ENCODE assay signal across 1 cellular context in the genomic region with DNA sequence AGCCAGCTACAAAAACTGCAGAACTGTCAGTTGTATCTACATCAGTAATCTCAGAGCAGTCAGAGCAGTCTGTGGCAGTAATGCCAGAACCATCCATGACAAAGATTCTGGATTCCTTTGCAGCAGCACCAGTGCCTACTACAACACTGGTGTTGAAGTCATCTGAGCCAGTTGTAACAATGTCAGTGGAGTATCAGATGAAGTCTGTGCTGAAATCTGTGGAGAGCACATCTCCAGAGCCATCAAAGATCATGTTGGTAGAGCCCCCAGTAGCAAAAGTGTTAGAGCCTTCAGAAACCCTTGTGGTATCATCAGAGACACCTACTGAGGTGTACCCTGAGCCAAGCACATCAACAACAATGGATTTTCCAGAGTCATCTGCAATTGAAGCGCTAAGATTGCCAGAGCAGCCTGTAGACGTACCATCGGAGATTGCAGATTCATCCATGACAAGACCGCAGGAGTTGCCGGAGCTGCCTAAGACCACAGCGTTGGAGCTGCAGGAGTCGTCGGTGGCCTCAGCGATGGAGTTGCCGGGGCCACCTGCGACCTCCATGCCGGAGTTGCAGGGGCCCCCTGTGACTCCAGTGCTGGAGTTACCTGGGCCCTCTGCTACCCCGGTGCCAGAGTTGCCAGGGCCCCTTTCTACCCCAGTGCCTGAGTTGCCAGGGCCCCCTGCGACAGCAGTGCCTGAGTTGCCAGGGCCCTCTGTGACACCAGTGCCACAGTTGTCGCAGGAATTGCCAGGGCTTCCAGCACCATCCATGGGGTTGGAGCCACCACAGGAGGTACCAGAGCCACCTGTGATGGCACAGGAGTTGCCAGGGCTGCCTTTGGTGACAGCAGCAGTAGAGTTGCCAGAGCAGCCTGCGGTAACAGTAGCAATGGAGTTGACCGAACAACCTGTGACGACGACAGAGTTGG.
TF ChIP-seq lines count a peak whose summit lies in the region.

No MANE protein-coding gene starts in this region.

TF ChIP-seq in SK-N-SH treated with all-trans-retinoic acid at 6 μM for 48 hours, 23 proteins besides CTCF, POLR2A, EP300 and RAD21 (continued from another document):
- TF ChIP-seq, protein P1, sequence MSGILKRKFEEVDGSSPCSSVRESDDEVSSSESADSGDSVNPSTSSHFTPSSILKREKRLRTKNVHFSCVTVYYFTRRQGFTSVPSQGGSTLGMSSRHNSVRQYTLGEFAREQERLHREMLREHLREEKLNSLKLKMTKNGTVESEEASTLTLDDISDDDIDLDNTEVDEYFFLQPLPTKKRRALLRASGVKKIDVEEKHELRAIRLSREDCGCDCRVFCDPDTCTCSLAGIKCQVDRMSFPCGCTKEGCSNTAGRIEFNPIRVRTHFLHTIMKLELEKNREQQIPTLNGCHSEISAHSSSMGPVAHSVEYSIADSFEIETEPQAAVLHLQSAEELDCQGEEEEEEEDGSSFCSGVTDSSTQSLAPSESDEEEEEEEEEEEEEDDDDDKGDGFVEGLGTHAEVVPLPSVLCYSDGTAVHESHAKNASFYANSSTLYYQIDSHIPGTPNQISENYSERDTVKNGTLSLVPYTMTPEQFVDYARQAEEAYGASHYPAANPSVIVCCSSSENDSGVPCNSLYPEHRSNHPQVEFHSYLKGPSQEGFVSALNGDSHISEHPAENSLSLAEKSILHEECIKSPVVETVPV (CRISPR knock-in tag; IDR thresholded peaks at IDR 0.05), result no peak
- no peak for TF ChIP-seq PPARA (CRISPR knock-in tag; IDR thresholded peaks at IDR 0.05; ENCODE audit: borderline replicate concordance)
- TF ChIP-seq ISL1 (CRISPR knock-in tag; IDR thresholded peaks at IDR 0.05), result no peak
- no peak for TF ChIP-seq ZNF8 (CRISPR knock-in tag; IDR thresholded peaks at IDR 0.05)
- TF ChIP-seq RARB (CRISPR knock-in tag; IDR thresholded peaks at IDR 0.05), result no peak
- no peak for TF ChIP-seq SNAI2 (CRISPR knock-in tag; IDR thresholded peaks at IDR 0.05)
- no peak for TF ChIP-seq ARNTL (CRISPR knock-in tag; IDR thresholded peaks at IDR 0.05; ENCODE audit: borderline replicate concordance, low read depth)
- no peak for TF ChIP-seq TCF4 (CRISPR knock-in tag; IDR thresholded peaks at IDR 0.05; ENCODE audit: borderline replicate concordance)
